In genomic region chr12:64707362-64707761, GRCh38 we compare ENCODE assay signal across 18 cellular contexts.
"Had no signal": no experiment of that assay in that cellular context is flagged by ENCODE, and none has a peak within 500 bp of the region (broad histone marks: within the 10 kb centered on the region; RNA-seq: fewer than 3 reads in every experiment).

No MANE protein-coding gene starts in this region.

- H3K4me3 Mint-ChIP-seq: endodermal cell; natural killer cell treated with Interleukin-12 subunit alpha and Interleukin-12 subunit beta and Interleukin-15 and Interleukin-18, amount 100 ng/mL, for 72 hours had no signal

- H3K36me3 ChIP-seq: right atrium auricular region, sigmoid colon, stomach, transverse colon had no signal

- ATAC-seq: mucosa of descending colon; natural killer cell treated with Interleukin-12 subunit alpha and Interleukin-12 subunit beta and Interleukin-15 and Interleukin-18, amount 100 ng/mL, for 72 hours had no signal

- H3K36me3 Mint-ChIP-seq: natural killer cell treated with Interleukin-12 subunit alpha and Interleukin-12 subunit beta and Interleukin-15 and Interleukin-18, amount 100 ng/mL, for 72 hours had no signal

- H3K4me1 ChIP-seq: transverse colon had no signal

- H3K9me3 Mint-ChIP-seq: endodermal cell; natural killer cell treated with Interleukin-12 subunit alpha and Interleukin-12 subunit beta and Interleukin-15 and Interleukin-18, amount 100 ng/mL, for 72 hours had no signal

- DNase-seq: effector CD4-positive, alpha-beta T cell; endodermal cell; heart right ventricle; hypothalamus; kidney glomerular epithelial cell; mucosa of descending colon; posterior cingulate gyrus; sigmoid colon; small intestine; stimulated activated CD4-positive, alpha-beta T cell treated with anti-CD3 and anti-CD28 coated beads, Interleukin-12 subunit alpha, Interleukin-12 subunit beta, amount 100 ng/mL, for 4 hours; stimulated activated naive CD4-positive, alpha-beta T cell; stomach; substantia nigra; transverse colon had no signal

- H3K27me3 ChIP-seq: heart right ventricle, right atrium auricular region, sigmoid colon, stomach, transverse colon had no signal

- H3K27me3 Mint-ChIP-seq: natural killer cell treated with Interleukin-12 subunit alpha and Interleukin-12 subunit beta and Interleukin-15 and Interleukin-18, amount 100 ng/mL, for 72 hours had no signal

- H3K27ac Mint-ChIP-seq: endodermal cell had no signal

- H3K4me3 ChIP-seq: coronary artery, heart right ventricle, mucosa of descending colon, right atrium auricular region, sigmoid colon, stomach, thoracic aorta, transverse colon had no signal

- H3K27ac ChIP-seq: coronary artery, heart right ventricle, right atrium auricular region, sigmoid colon, stomach, thoracic aorta, transverse colon had no signal

- H3K9me3 ChIP-seq: heart right ventricle, mucosa of descending colon, right atrium auricular region, sigmoid colon, stomach, thoracic aorta, transverse colon had no signal
